In the genomic region with DNA sequence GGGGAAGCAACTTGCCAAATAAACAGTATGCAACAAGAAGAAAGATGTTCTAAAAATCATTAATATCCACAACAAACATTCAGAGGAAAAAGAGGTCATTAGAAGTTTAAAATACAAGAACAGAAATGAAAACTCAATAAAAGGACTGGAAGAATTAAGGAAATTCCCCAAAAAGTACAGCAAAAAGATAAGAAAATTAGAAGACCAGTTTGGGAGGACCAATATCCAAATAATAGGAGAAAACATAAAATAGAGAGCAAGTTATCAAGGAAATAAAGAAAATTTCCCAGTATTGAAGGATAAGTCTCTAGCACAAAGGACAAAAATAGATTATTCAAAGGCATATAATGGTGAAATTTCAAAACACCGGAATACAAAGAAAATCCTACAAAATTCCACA, we compare ENCODE assay signal across 18 cellular contexts. TPM values are rescaled to one million over a fixed set of nuclear protein-coding genes. Genes with fewer than 3 reads are reported as not detected.
DNase-seq lines count a peak whose midpoint lies in the region; ATAC-seq and TF ChIP-seq lines count a peak whose summit lies in the region.
"Had no signal": no experiment of that assay in that cellular context is flagged by ENCODE, and none has a peak within 500 bp of the region (broad histone marks: within the 10 kb centered on the region; RNA-seq: fewer than 3 reads in every experiment).

No MANE protein-coding gene starts in this region.

- H3K27ac Mint-ChIP-seq in activated naive CD4-positive, alpha-beta T cell treated with anti-CD3 and anti-CD28 coated beads, Interleukin-2, amount 50 U/mL, for 24 hours = peak overlapping the region; percentile 72
- peak overlapping the region; percentile 8 for H3K27ac Mint-ChIP-seq in dendritic cell treated with granulocyte-macrophage colony-stimulating factor and Interleukin-4, amounts not matched to agents 40 ng/mL and 50 ng/mL, for 4 days
- H3K27ac Mint-ChIP-seq in type B pancreatic cell = peak overlapping the region; percentile 60
- no peak overlapping the region for H3K27ac Mint-ChIP-seq in chondrocyte (ENCODE audit: unreplicated experiment)
- H3K27ac Mint-ChIP-seq: WTC11 had no signal

- no peak overlapping the region for H3K4me3 ChIP-seq in RWPE2 (ENCODE audit: severe bottlenecking)
- H3K4me3 ChIP-seq: adrenal gland, left lung, right lobe of liver, upper lobe of right lung had no signal

- TF ChIP-seq CTCF in RWPE2 (IDR thresholded peaks at IDR 0.05; ENCODE audit: poor library complexity, severe bottlenecking) = no peak
- TF ChIP-seq CTCF in type B pancreatic cell (conservative IDR thresholded peaks at IDR 0.05) = no peak
- TF ChIP-seq CTCF in chondrocyte (IDR thresholded peaks at IDR 0.05) = no peak

- H3K4me3 Mint-ChIP-seq in activated naive CD4-positive, alpha-beta T cell treated with anti-CD3 and anti-CD28 coated beads, Interleukin-2, amount 50 U/mL, for 24 hours = no peak overlapping the region
- no peak overlapping the region for H3K4me3 Mint-ChIP-seq in dendritic cell treated with granulocyte-macrophage colony-stimulating factor and Interleukin-4, amounts not matched to agents 40 ng/mL and 50 ng/mL, for 4 days
- H3K4me3 Mint-ChIP-seq in type B pancreatic cell (no peak overlapping the region), chondrocyte (ENCODE audit: unreplicated experiment) (no peak overlapping the region)
- H3K4me3 Mint-ChIP-seq: WTC11 had no signal

- no peaks in the 10 kb centered on the region for H3K9me3 ChIP-seq in RWPE2 (ENCODE audit: severe bottlenecking)
- H3K9me3 ChIP-seq: adrenal gland, left lung, right lobe of liver, upper lobe of right lung had no signal

- peak overlapping the region; percentile 11 for H3K27ac ChIP-seq in RWPE2 (ENCODE audit: poor library complexity, severe bottlenecking)
- H3K27ac ChIP-seq: adrenal gland, RWPE1, upper lobe of right lung had no signal

- peaks cover 78% of the 10 kb centered on the region for H3K4me1 Mint-ChIP-seq in activated naive CD4-positive, alpha-beta T cell treated with anti-CD3 and anti-CD28 coated beads, Interleukin-2, amount 50 U/mL, for 24 hours
- peaks cover 54% of the 10 kb centered on the region for H3K4me1 Mint-ChIP-seq in dendritic cell treated with granulocyte-macrophage colony-stimulating factor and Interleukin-4, amounts not matched to agents 40 ng/mL and 50 ng/mL, for 4 days (ENCODE audit: low read depth)
- H3K4me1 Mint-ChIP-seq in type B pancreatic cell (ENCODE audit: unreplicated experiment) = no peaks in the 10 kb centered on the region
- peaks cover 10% of the 10 kb centered on the region for H3K4me1 Mint-ChIP-seq in chondrocyte (ENCODE audit: low read depth)
- H3K4me1 Mint-ChIP-seq: WTC11 had no signal

- H3K9me3 Mint-ChIP-seq in activated naive CD4-positive, alpha-beta T cell treated with anti-CD3 and anti-CD28 coated beads, Interleukin-2, amount 50 U/mL, for 24 hours = no peaks in the 10 kb centered on the region
- peaks cover 14% of the 10 kb centered on the region for H3K9me3 Mint-ChIP-seq in dendritic cell treated with granulocyte-macrophage colony-stimulating factor and Interleukin-4, amounts not matched to agents 40 ng/mL and 50 ng/mL, for 4 days
- no peaks in the 10 kb centered on the region for H3K9me3 Mint-ChIP-seq in type B pancreatic cell
- no peaks in the 10 kb centered on the region for H3K9me3 Mint-ChIP-seq in chondrocyte (ENCODE audit: low read depth)
- H3K9me3 Mint-ChIP-seq: WTC11 had no signal

- H3K4me1 ChIP-seq in RWPE2 (ENCODE audit: insufficient read depth, poor library complexity, severe bottlenecking) = peaks cover 7% of the 10 kb centered on the region

- intact Hi-C loops in dendritic cell treated with granulocyte-macrophage colony-stimulating factor and Interleukin-4, amounts not matched to agents 40 ng/mL and 50 ng/mL, for 4 days (cut with micrococcal nuclease) = no loop called here

- peaks cover 8% of the 10 kb centered on the region for H3K36me3 Mint-ChIP-seq in activated naive CD4-positive, alpha-beta T cell treated with anti-CD3 and anti-CD28 coated beads, Interleukin-2, amount 50 U/mL, for 24 hours
- H3K36me3 Mint-ChIP-seq in dendritic cell treated with granulocyte-macrophage colony-stimulating factor and Interleukin-4, amounts not matched to agents 40 ng/mL and 50 ng/mL, for 4 days (ENCODE audit: low read depth) = peaks cover 37% of the 10 kb centered on the region
- H3K36me3 Mint-ChIP-seq in type B pancreatic cell (peaks cover 7% of the 10 kb centered on the region), chondrocyte (ENCODE audit: low read depth) (no peaks in the 10 kb centered on the region)
- H3K36me3 Mint-ChIP-seq: WTC11 had no signal

- H3K27me3 Mint-ChIP-seq in activated naive CD4-positive, alpha-beta T cell treated with anti-CD3 and anti-CD28 coated beads, Interleukin-2, amount 50 U/mL, for 24 hours = no peaks in the 10 kb centered on the region
- no peaks in the 10 kb centered on the region for H3K27me3 Mint-ChIP-seq in dendritic cell treated with granulocyte-macrophage colony-stimulating factor and Interleukin-4, amounts not matched to agents 40 ng/mL and 50 ng/mL, for 4 days
- no peaks in the 10 kb centered on the region for H3K27me3 Mint-ChIP-seq in type B pancreatic cell
- no peaks in the 10 kb centered on the region for H3K27me3 Mint-ChIP-seq in chondrocyte (ENCODE audit: low read depth)

- H3K27me3 ChIP-seq in RWPE2 (ENCODE audit: insufficient read depth, poor library complexity, severe bottlenecking) = no peaks in the 10 kb centered on the region
- H3K27me3 ChIP-seq: adrenal gland, left lung, right lobe of liver, upper lobe of right lung had no signal

- ATAC-seq in RWPE2 (ENCODE audit: low read depth) (no peak), HG02642 (IDR thresholded peaks at IDR 0.05; ENCODE audit: poor library complexity, unreplicated experiment) (no peak)
- ATAC-seq: HCT116, left lung, WTC11 had no signal

- no peak for DNase-seq in activated naive CD4-positive, alpha-beta T cell treated with Interleukin-2 at 50 U/mL for 16 hours
- DNase-seq in RWPE2 (ENCODE audit: low spot score) (no peak), type B pancreatic cell (ENCODE audit: extremely low spot score, unreplicated experiment) (no peak), chondrocyte (ENCODE audit: low spot score) (no peak), NCI-H146 (lab: John Stamatoyannopoulos, UW) (no peak)
- DNase-seq: adrenal gland, left lung, NCI-H2029, NCI-H446 treated with DMSO at 0.1 percent for 48 hours, nucleus accumbens, right lobe of liver, upper lobe of right lung had no signal

- peaks cover 60% of the 10 kb centered on the region for H3K36me3 ChIP-seq in RWPE2 (ENCODE audit: low read depth)
- H3K36me3 ChIP-seq: adrenal gland, right lobe of liver had no signal

RNA-seq across cellular contexts. Expression of a gene that starts 21.9 kb away (rescaled TPM):
- total RNA-seq in type B pancreatic cell (ENCODE audit: low replicate concordance) (79.6 and 103 TPM in 2 replicates), chondrocyte (44.1 to 56.2 TPM (median 44.9 TPM) in 3 replicates)

RNA-seq across cellular contexts. Expression of a gene that starts 39.8 kb away (rescaled TPM):
- total RNA-seq in type B pancreatic cell (ENCODE audit: low replicate concordance) = 65.8 and 87.8 TPM in 2 replicates
- total RNA-seq in chondrocyte = 46.5 to 55.4 TPM (median 47.8 TPM) in 3 replicates

RNA-seq across cellular contexts. Expression of a gene that starts 39.9 kb away (rescaled TPM):
- total RNA-seq in type B pancreatic cell (ENCODE audit: low replicate concordance) = 6.9 and 8.1 TPM in 2 replicates
- total RNA-seq in chondrocyte = 2.9 to 6.1 TPM (median 5.2 TPM) in 3 replicates

RNA-seq across cellular contexts. Expression of a gene that starts 54.4 kb away (rescaled TPM):
- total RNA-seq in type B pancreatic cell (ENCODE audit: low replicate concordance) = 28.5 and 29.4 TPM in 2 replicates
- 16.4 to 29.8 TPM (median 24.7 TPM) in 3 replicates for total RNA-seq in chondrocyte
